1 cellular context compared by ENCODE assay signal in genomic region chr7:4103352-4104091, GRCh38.
TF ChIP-seq lines count a peak whose summit lies in the region.

No MANE protein-coding gene starts in this region.

TF ChIP-seq in SK-N-SH, 30 proteins besides CTCF, POLR2A, EP300 and RAD21:
- TF ChIP-seq USF1 (IDR thresholded peaks at IDR 0.05; ENCODE audit: borderline replicate concordance, low read depth) (no peak), MXI1 (IDR thresholded peaks at IDR 0.05; ENCODE audit: low read depth, low read length) (no peak), FOXJ3 (CRISPR knock-in tag; IDR thresholded peaks at IDR 0.05) (no peak), ELF1 (IDR thresholded peaks at IDR 0.05) (no peak), MEF2A (IDR thresholded peaks at IDR 0.05; ENCODE audit: borderline replicate concordance, low read depth) (no peak), NRF1 (IDR thresholded peaks at IDR 0.05; ENCODE audit: low read depth, low read length) (no peak), YY1 (IDR thresholded peaks at IDR 0.05; ENCODE audit: low read depth) (no peak), PBX3 (IDR thresholded peaks at IDR 0.05) (no peak), POLR2AphosphoS5 (IDR thresholded peaks at IDR 0.05; ENCODE audit: low read depth, low read length) (no peak), CHD2 (IDR thresholded peaks at IDR 0.05; ENCODE audit: low read length, partially characterized antibody) (no peak), RFX5 (IDR thresholded peaks at IDR 0.05; ENCODE audit: low read length) (no peak), RCOR1 (IDR thresholded peaks at IDR 0.05; ENCODE audit: low read length) (no peak), SMC3 (IDR thresholded peaks at IDR 0.05; ENCODE audit: low read depth, low read length) (no peak), SIN3A (IDR thresholded peaks at IDR 0.05; ENCODE audit: borderline replicate concordance, low read depth, low read length) (no peak), TCF12 (IDR thresholded peaks at IDR 0.05) (no peak), JUND (IDR thresholded peaks at IDR 0.05) (no peak)
- TF ChIP-seq, protein P1, sequence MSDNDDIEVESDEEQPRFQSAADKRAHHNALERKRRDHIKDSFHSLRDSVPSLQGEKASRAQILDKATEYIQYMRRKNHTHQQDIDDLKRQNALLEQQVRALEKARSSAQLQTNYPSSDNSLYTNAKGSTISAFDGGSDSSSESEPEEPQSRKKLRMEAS (IDR thresholded peaks at IDR 0.05; ENCODE audit: low read depth), result no peak
- TF ChIP-seq, protein P2, sequence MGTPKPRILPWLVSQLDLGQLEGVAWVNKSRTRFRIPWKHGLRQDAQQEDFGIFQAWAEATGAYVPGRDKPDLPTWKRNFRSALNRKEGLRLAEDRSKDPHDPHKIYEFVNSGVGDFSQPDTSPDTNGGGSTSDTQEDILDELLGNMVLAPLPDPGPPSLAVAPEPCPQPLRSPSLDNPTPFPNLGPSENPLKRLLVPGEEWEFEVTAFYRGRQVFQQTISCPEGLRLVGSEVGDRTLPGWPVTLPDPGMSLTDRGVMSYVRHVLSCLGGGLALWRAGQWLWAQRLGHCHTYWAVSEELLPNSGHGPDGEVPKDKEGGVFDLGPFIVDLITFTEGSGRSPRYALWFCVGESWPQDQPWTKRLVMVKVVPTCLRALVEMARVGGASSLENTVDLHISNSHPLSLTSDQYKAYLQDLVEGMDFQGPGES (IDR thresholded peaks at IDR 0.05; ENCODE audit: low read depth, low read length), result no peak
- TF ChIP-seq, protein P3, sequence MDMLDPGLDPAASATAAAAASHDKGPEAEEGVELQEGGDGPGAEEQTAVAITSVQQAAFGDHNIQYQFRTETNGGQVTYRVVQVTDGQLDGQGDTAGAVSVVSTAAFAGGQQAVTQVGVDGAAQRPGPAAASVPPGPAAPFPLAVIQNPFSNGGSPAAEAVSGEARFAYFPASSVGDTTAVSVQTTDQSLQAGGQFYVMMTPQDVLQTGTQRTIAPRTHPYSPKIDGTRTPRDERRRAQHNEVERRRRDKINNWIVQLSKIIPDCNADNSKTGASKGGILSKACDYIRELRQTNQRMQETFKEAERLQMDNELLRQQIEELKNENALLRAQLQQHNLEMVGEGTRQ (IDR thresholded peaks at IDR 0.05; ENCODE audit: borderline replicate concordance, low read depth, low read length), result no peak
